Comparison of ENCODE assay signal across 9 cellular contexts in the genomic region with DNA sequence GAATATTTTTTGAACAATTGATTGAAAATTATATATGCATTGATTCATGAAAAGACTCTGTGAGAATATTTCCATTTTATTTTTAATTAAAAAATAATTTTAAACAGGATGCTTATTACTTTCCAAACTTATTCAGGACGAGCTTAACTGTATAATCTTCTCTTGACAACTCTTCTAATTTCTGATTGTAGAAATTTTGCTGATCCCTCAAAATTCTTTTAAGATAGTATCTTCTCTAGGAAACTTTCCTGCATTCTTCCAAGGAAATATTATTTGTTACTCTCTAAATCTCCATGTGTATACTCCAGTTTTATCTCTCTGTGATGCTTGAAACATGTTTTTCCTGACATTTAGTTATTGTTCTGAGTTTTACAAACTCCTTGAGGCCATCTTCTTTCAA.
"Had no signal": no experiment of that assay in that cellular context is flagged by ENCODE, and none has a peak within 500 bp of the region (broad histone marks: within the 10 kb centered on the region; RNA-seq: fewer than 3 reads in every experiment).

No MANE protein-coding gene starts in this region.

- H3K27ac ChIP-seq: HL-60 had no signal

- H2AFZ ChIP-seq: GM23338 had no signal

- ATAC-seq: GM23338 had no signal

- DNase-seq: H9, HCEC 1CT, HFFc6, Kasumi-1, KG1 had no signal

- H3K4me3 ChIP-seq: GM23338 had no signal

- H3K4me2 ChIP-seq: GM23338 had no signal

- FAIRE-seq: H1, H54 had no signal
